38 cellular contexts compared by ENCODE assay signal in genomic region chr1:9493326-9493725, GRCh38.
"Had no signal": no experiment of that assay in that cellular context is flagged by ENCODE, and none has a peak within 500 bp of the region (broad histone marks: within the 10 kb centered on the region; RNA-seq: fewer than 3 reads in every experiment).

No MANE protein-coding gene starts in this region.

- H3K27ac Mint-ChIP-seq: activated B cell treated with CpG ODN at 0.5 μM for 24 hours; activated CD4-positive, alpha-beta T cell treated with anti-CD3 and anti-CD28 coated beads, Interleukin-2, amount 10 ng/mL, durations not matched to agents 24 days and 14 days; activated CD8-positive, alpha-beta T cell treated with anti-CD3 and anti-CD28 coated beads for 36 hours; activated naive CD4-positive, alpha-beta T cell treated with anti-CD3 and anti-CD28 coated beads, Interleukin-2, amount 10 ng/mL, durations not matched to agents 7 days and 5 days; activated naive CD4-positive, alpha-beta T cell treated with anti-CD3 and anti-CD28 coated beads, Interleukin-2, amount 50 U/mL, for 24 hours; activated naive CD8-positive, alpha-beta T cell; activated naive CD8-positive, alpha-beta T cell treated with anti-CD3 and anti-CD28 coated beads, Interleukin-2, amount 10 ng/mL, durations not matched to agents 7 days and 5 days; activated naive CD8-positive, alpha-beta T cell treated with anti-CD3 and anti-CD28 coated beads, Interleukin-2, amount 50 U/mL, for 24 hours; activated T-cell treated with anti-CD3 and anti-CD28 coated beads, Interleukin-2, amount 50 U/mL, for 72 hours; activated T-helper 1 cell treated with anti-CD3 and anti-CD28 coated beads, Interleukin-12 subunit alpha, Interleukin-12 subunit beta, Interleukin-2, Interleukin-4 antibody, amounts not matched to agents 30 ng/mL and 10 ng/mL and 1 ng/mL, durations not matched to agents 14 hours and 24 hours and 36 hours; activated T-helper 2 cell treated with anti-CD3 and anti-CD28 coated beads, Interferon-gamma antibody, Interleukin-2, Interleukin-4, amounts not matched to agents 10 μg/mL and 5 μg/mL and 100 μg/mL, durations not matched to agents 14 hours and 24 hours and 36 hours; brain; T-helper 1 cell treated with Interleukin-12 subunit alpha and Interleukin-12 subunit beta and Interleukin-4 antibody, amounts not matched to agents 30 μg/mL and 1 μg/mL, for 36 hours; T-helper 2 cell treated with Interferon-gamma antibody and Interleukin-4, amounts not matched to agents 5 μg/mL and 100 μg/mL, for 36 hours had no signal

- H3K27ac ChIP-seq: ascending aorta, cardiac muscle cell, VCaP had no signal

- H3K36me3 ChIP-seq: ascending aorta, cardiac muscle cell had no signal

- H3K27me3 ChIP-seq: ascending aorta had no signal

- H3K9me3 ChIP-seq: ascending aorta had no signal

- DNase-seq: activated B cell treated with CpG ODN at 0.5 μM for 24 hours; activated CD4-positive, alpha-beta T cell treated with anti-CD3 and anti-CD28 coated beads for 4 hours; activated CD4-positive, alpha-beta T cell treated with anti-CD3 and anti-CD28 coated beads, Interleukin-2, amount 10 ng/mL, durations not matched to agents 24 days and 14 days; activated CD4-positive, alpha-beta T cell treated with anti-CD3 and anti-CD28 coated beads, Interleukin-2, amount 50 U/mL, for 1 hour; activated CD4-positive, alpha-beta T cell treated with anti-CD3 and anti-CD28 coated beads, Interleukin-2, amount 50 U/mL, for 4 hours; activated CD4-positive, CD25-positive, alpha-beta regulatory T cell treated with anti-CD3 and anti-CD28 coated beads, Interleukin-2, amount 50 U/mL, for 72 hours; activated CD8-positive, alpha-beta memory T cell treated with anti-CD3 and anti-CD28 coated beads, Interleukin-2, amount 50 U/mL, for 4 hours; activated CD8-positive, alpha-beta T cell treated with anti-CD3 and anti-CD28 coated beads for 36 hours; activated effector memory CD4-positive, alpha-beta T cell treated with Interleukin-2 at 50 U/mL for 16 hours; activated gamma-delta T cell; activated naive CD4-positive, alpha-beta T cell treated with anti-CD3 and anti-CD28 coated beads, Interleukin-2, amount 10 ng/mL, durations not matched to agents 7 days and 5 days; activated naive CD4-positive, alpha-beta T cell treated with Interleukin-2 at 50 U/mL for 16 hours; activated naive CD8-positive, alpha-beta T cell treated with anti-CD3 and anti-CD28 coated beads, Interleukin-2, amount 10 ng/mL, durations not matched to agents 7 days and 5 days; activated naive CD8-positive, alpha-beta T cell treated with anti-CD3 and anti-CD28 coated beads, Interleukin-2, amount 50 U/mL, for 24 hours; activated T-cell treated with anti-CD3 and anti-CD28 coated beads for 4 hours; activated T-cell treated with anti-CD3 and anti-CD28 coated beads, Interleukin-2, amount 50 U/mL, for 1 hour; activated T-cell treated with anti-CD3 and anti-CD28 coated beads, Interleukin-2, amount 50 U/mL, for 4 hours; activated T-cell treated with anti-CD3 and anti-CD28 coated beads, Interleukin-2, amount 50 U/mL, for 72 hours; amygdala; anterior cingulate cortex; caudate nucleus; cerebellar nuclear complex; T-helper 1 cell; T-helper 2 cell; T-helper 9 cell had no signal

- H3K4me3 Mint-ChIP-seq: activated B cell treated with CpG ODN at 0.5 μM for 24 hours; activated CD4-positive, alpha-beta T cell treated with anti-CD3 and anti-CD28 coated beads, Interleukin-2, amount 10 ng/mL, durations not matched to agents 24 days and 14 days; activated CD8-positive, alpha-beta T cell treated with anti-CD3 and anti-CD28 coated beads for 36 hours; activated naive CD4-positive, alpha-beta T cell treated with anti-CD3 and anti-CD28 coated beads, Interleukin-2, amount 10 ng/mL, durations not matched to agents 7 days and 5 days; activated naive CD4-positive, alpha-beta T cell treated with anti-CD3 and anti-CD28 coated beads, Interleukin-2, amount 50 U/mL, for 24 hours; activated naive CD8-positive, alpha-beta T cell; activated naive CD8-positive, alpha-beta T cell treated with anti-CD3 and anti-CD28 coated beads, Interleukin-2, amount 10 ng/mL, durations not matched to agents 7 days and 5 days; activated naive CD8-positive, alpha-beta T cell treated with anti-CD3 and anti-CD28 coated beads, Interleukin-2, amount 50 U/mL, for 24 hours; activated T-cell treated with anti-CD3 and anti-CD28 coated beads, Interleukin-2, amount 50 U/mL, for 4 hours; activated T-cell treated with anti-CD3 and anti-CD28 coated beads, Interleukin-2, amount 50 U/mL, for 72 hours; activated T-helper 1 cell treated with anti-CD3 and anti-CD28 coated beads, Interleukin-12 subunit alpha, Interleukin-12 subunit beta, Interleukin-2, Interleukin-4 antibody, amounts not matched to agents 30 ng/mL and 10 ng/mL and 1 ng/mL, durations not matched to agents 14 hours and 24 hours and 36 hours; brain; central memory CD8-positive, alpha-beta T cell; T-helper 1 cell treated with Interleukin-12 subunit alpha and Interleukin-12 subunit beta and Interleukin-4 antibody, amounts not matched to agents 30 μg/mL and 1 μg/mL, for 36 hours; T-helper 2 cell treated with Interferon-gamma antibody and Interleukin-4, amounts not matched to agents 5 μg/mL and 100 μg/mL, for 36 hours had no signal

- ATAC-seq: activated CD8-positive, alpha-beta T cell treated with anti-CD3 and anti-CD28 coated beads for 36 hours; activated naive CD8-positive, alpha-beta T cell treated with anti-CD3 and anti-CD28 coated beads, Interleukin-2, amount 50 U/mL, for 24 hours; activated T-cell treated with anti-CD3 and anti-CD28 coated beads, Interleukin-2, amount 50 U/mL, for 4 hours; activated T-cell treated with anti-CD3 and anti-CD28 coated beads, Interleukin-2, amount 50 U/mL, for 72 hours had no signal

- H3K9me3 Mint-ChIP-seq: activated B cell treated with CpG ODN at 0.5 μM for 24 hours; activated CD4-positive, alpha-beta T cell treated with anti-CD3 and anti-CD28 coated beads, Interleukin-2, amount 10 ng/mL, durations not matched to agents 24 days and 14 days; activated CD8-positive, alpha-beta T cell treated with anti-CD3 and anti-CD28 coated beads for 36 hours; activated naive CD4-positive, alpha-beta T cell treated with anti-CD3 and anti-CD28 coated beads, Interleukin-2, amount 10 ng/mL, durations not matched to agents 7 days and 5 days; activated naive CD4-positive, alpha-beta T cell treated with anti-CD3 and anti-CD28 coated beads, Interleukin-2, amount 50 U/mL, for 24 hours; activated naive CD8-positive, alpha-beta T cell treated with anti-CD3 and anti-CD28 coated beads, Interleukin-2, amount 10 ng/mL, durations not matched to agents 7 days and 5 days; activated naive CD8-positive, alpha-beta T cell treated with anti-CD3 and anti-CD28 coated beads, Interleukin-2, amount 50 U/mL, for 24 hours; activated T-cell treated with anti-CD3 and anti-CD28 coated beads, Interleukin-2, amount 50 U/mL, for 4 hours; activated T-cell treated with anti-CD3 and anti-CD28 coated beads, Interleukin-2, amount 50 U/mL, for 72 hours; activated T-helper 1 cell treated with anti-CD3 and anti-CD28 coated beads, Interleukin-12 subunit alpha, Interleukin-12 subunit beta, Interleukin-2, Interleukin-4 antibody, amounts not matched to agents 30 ng/mL and 10 ng/mL and 1 ng/mL, durations not matched to agents 14 hours and 24 hours and 36 hours; activated T-helper 2 cell treated with anti-CD3 and anti-CD28 coated beads, Interferon-gamma antibody, Interleukin-2, Interleukin-4, amounts not matched to agents 10 μg/mL and 5 μg/mL and 100 μg/mL, durations not matched to agents 14 hours and 24 hours and 36 hours; central memory CD8-positive, alpha-beta T cell; T-helper 1 cell treated with Interleukin-12 subunit alpha and Interleukin-12 subunit beta and Interleukin-4 antibody, amounts not matched to agents 30 μg/mL and 1 μg/mL, for 36 hours; T-helper 2 cell treated with Interferon-gamma antibody and Interleukin-4, amounts not matched to agents 5 μg/mL and 100 μg/mL, for 36 hours had no signal

- H3K36me3 Mint-ChIP-seq: activated naive CD4-positive, alpha-beta T cell treated with anti-CD3 and anti-CD28 coated beads, Interleukin-2, amount 10 ng/mL, durations not matched to agents 7 days and 5 days; activated naive CD4-positive, alpha-beta T cell treated with anti-CD3 and anti-CD28 coated beads, Interleukin-2, amount 50 U/mL, for 24 hours; activated naive CD8-positive, alpha-beta T cell; activated naive CD8-positive, alpha-beta T cell treated with anti-CD3 and anti-CD28 coated beads, Interleukin-2, amount 10 ng/mL, durations not matched to agents 7 days and 5 days; brain had no signal

- FAIRE-seq: bronchial epithelial cell, TTC549 had no signal

- H3K4me3 ChIP-seq: ascending aorta, cardiac muscle cell had no signal
